Comparison of ENCODE assay signal across 8 cellular contexts in the genomic region with DNA sequence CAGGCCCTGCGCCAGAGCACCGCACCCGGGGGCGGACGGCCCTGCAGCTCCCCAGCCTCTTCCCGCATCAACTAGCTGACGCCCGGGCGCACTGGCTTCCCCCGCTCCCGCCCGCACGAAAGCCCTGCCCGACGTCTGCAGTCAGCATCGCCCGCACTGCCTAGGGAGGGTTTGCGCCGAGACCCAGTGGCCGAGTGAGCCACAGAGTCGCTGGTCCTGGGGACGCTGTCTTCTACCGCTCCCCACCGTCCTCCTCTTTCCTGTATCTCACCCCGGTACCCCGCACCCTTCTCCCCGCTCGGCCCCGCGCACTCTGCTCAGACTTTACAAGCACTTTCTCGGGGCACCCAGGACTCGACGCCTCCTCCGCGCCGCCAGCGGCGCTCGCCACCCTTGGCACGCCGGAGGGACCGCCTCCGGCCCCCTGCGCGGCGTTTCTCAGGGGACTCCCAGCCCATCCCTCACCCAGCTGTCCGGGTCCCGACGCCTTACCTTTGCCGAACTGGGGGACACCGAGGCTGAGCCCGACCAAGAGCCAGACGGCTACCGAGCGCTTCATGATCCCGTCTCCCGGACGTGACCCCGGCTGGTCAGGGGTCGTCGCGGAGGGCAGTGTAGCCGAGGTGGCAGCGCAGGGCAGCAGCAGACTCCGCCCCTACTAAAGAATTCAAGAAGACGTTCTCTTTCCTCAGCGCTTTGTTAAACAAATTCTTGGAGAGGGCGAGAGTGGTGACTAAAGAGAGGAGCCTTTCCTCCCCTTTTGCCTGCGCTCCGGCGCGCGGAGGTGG. TPM values are rescaled to one million over a fixed set of nuclear protein-coding genes. Genes with fewer than 3 reads are reported as not detected.
DNase-seq lines count a peak whose midpoint lies in the region; ATAC-seq, FAIRE-seq and TF ChIP-seq lines count a peak whose summit lies in the region.

No MANE protein-coding gene starts in this region.

- H3K4me1 Mint-ChIP-seq in stimulated activated effector memory CD8-positive, alpha-beta T cell treated with anti-CD3 and anti-CD28 coated beads, Interleukin-12 subunit alpha, Interleukin-12 subunit beta, amount 100 ng/mL, for 72 hours: no peaks in the 10 kb centered on the region
- peaks cover 4% of the 10 kb centered on the region for H3K4me1 Mint-ChIP-seq in T-helper 2 cell treated with Interferon-gamma antibody and Interleukin-4, amounts not matched to agents 5 μg/mL and 100 μg/mL, for 36 hours (ENCODE audit: low read depth)

- H3K27me3 ChIP-seq in HUES6 (ENCODE audit: control insufficient read depth, insufficient read depth, low read length) (peaks cover 14% of the 10 kb centered on the region; the same call in 1 of the 2 replicates), keratinocyte (ENCODE audit: control insufficient read depth, extremely low read depth, insufficient read depth, low read length) (peaks cover 34% of the 10 kb centered on the region)

- DNase-seq in A172 (ENCODE audit: low spot score) (peak; percentile 36), caudate nucleus (lab: John Stamatoyannopoulos, UW) (peak in 48 of 61 donors; percentile 9 to 78 (median 59)), keratinocyte (ENCODE audit: low read depth, low spot score) (no peak)
- DNase-seq in stimulated activated effector memory CD8-positive, alpha-beta T cell treated with anti-CD3 and anti-CD28 coated beads, Interleukin-12 subunit alpha, Interleukin-12 subunit beta, amount 100 ng/mL, for 72 hours (ENCODE audit: low spot score in 2 of 2): no peak
- DNase-seq in activated T-cell treated with anti-CD3 and anti-CD28 coated beads, Interleukin-2, amount 50 U/mL, for 1 hour: no peak
- DNase-seq in T-helper 2 cell treated with Interferon-gamma antibody and Interleukin-4, amounts not matched to agents 5 μg/mL and 100 μg/mL, for 36 hours (ENCODE audit: low spot score): no peak

- peak overlapping the region; percentile 79 for H3K9ac ChIP-seq in HUES6 (ENCODE audit: low read length)
- peak overlapping the region; percentile 13 for H3K9ac ChIP-seq in keratinocyte (ENCODE audit: control insufficient read depth, extremely low read depth, insufficient read depth, low read length)

- no peak overlapping the region for H3K4me3 Mint-ChIP-seq in stimulated activated effector memory CD8-positive, alpha-beta T cell treated with anti-CD3 and anti-CD28 coated beads, Interleukin-12 subunit alpha, Interleukin-12 subunit beta, amount 100 ng/mL, for 72 hours
- no peak overlapping the region for H3K4me3 Mint-ChIP-seq in T-helper 2 cell treated with Interferon-gamma antibody and Interleukin-4, amounts not matched to agents 5 μg/mL and 100 μg/mL, for 36 hours

- peaks cover 46% of the 10 kb centered on the region for H3K27me3 Mint-ChIP-seq in T-helper 2 cell treated with Interferon-gamma antibody and Interleukin-4, amounts not matched to agents 5 μg/mL and 100 μg/mL, for 36 hours (ENCODE audit: low read depth)

- no peaks in the 10 kb centered on the region for H3K36me3 Mint-ChIP-seq in stimulated activated effector memory CD8-positive, alpha-beta T cell treated with anti-CD3 and anti-CD28 coated beads, Interleukin-12 subunit alpha, Interleukin-12 subunit beta, amount 100 ng/mL, for 72 hours
- H3K36me3 Mint-ChIP-seq in T-helper 2 cell treated with Interferon-gamma antibody and Interleukin-4, amounts not matched to agents 5 μg/mL and 100 μg/mL, for 36 hours (ENCODE audit: low read depth): no peaks in the 10 kb centered on the region

- peaks cover 4% of the 10 kb centered on the region; the same call in 1 of the 2 replicates for H3K4me1 ChIP-seq in HUES6 (ENCODE audit: control insufficient read depth, insufficient read depth, low read length)
- H3K4me1 ChIP-seq in keratinocyte (ENCODE audit: control insufficient read depth, extremely low read depth, insufficient read depth, low read length): peaks cover 20% of the 10 kb centered on the region

- H3K4me3 ChIP-seq in HUES6 (ENCODE audit: low read depth, low read length) (peak overlapping the region; percentile 94), keratinocyte (ENCODE audit: control insufficient read depth in 2 of 3, extremely low read depth in 1 of 3, insufficient read depth in 2 of 3, low read depth in 1 of 3, low read length in 3 of 3) (peak overlapping the region; percentile 31 to 48 (median 41))

- H3K9me3 ChIP-seq in HUES6 (ENCODE audit: control insufficient read depth, insufficient read depth, low read depth, low read length): no peaks in the 10 kb centered on the region
- no peaks in the 10 kb centered on the region for H3K9me3 ChIP-seq in keratinocyte (ENCODE audit: control insufficient read depth, low read depth, low read length)

- TF ChIP-seq CTCF in keratinocyte (optimal IDR thresholded peaks at IDR 0.05 in 1 of 3, IDR thresholded peaks at IDR 0.05 in 1 of 3, conservative IDR thresholded peaks at IDR 0.05 in 1 of 3; ENCODE audit: extremely low read depth in 1 of 3, insufficient read depth in 2 of 3, low read length in 3 of 3): no peak

- no peaks in the 10 kb centered on the region for H4K20me1 ChIP-seq in keratinocyte (ENCODE audit: control insufficient read depth, extremely low read depth, insufficient read depth, low read length)

- H3K4me2 ChIP-seq in keratinocyte (ENCODE audit: control insufficient read depth, extremely low read depth, insufficient read depth, low read depth, low read length): peak overlapping the region; percentile 93

- H3K9me3 Mint-ChIP-seq in stimulated activated effector memory CD8-positive, alpha-beta T cell treated with anti-CD3 and anti-CD28 coated beads, Interleukin-12 subunit alpha, Interleukin-12 subunit beta, amount 100 ng/mL, for 72 hours: peaks cover 2% of the 10 kb centered on the region
- no peaks in the 10 kb centered on the region for H3K9me3 Mint-ChIP-seq in T-helper 2 cell treated with Interferon-gamma antibody and Interleukin-4, amounts not matched to agents 5 μg/mL and 100 μg/mL, for 36 hours

- peaks cover 5% of the 10 kb centered on the region; the same call in 1 of the 2 replicates for H3K36me3 ChIP-seq in HUES6 (ENCODE audit: control insufficient read depth, insufficient read depth, low read length)
- no peaks in the 10 kb centered on the region for H3K36me3 ChIP-seq in keratinocyte (ENCODE audit: control insufficient read depth in 2 of 2, extremely low read depth in 1 of 2, insufficient read depth in 2 of 2, low read length in 2 of 2)

- ATAC-seq in stimulated activated effector memory CD8-positive, alpha-beta T cell treated with anti-CD3 and anti-CD28 coated beads, Interleukin-12 subunit alpha, Interleukin-12 subunit beta, amount 100 ng/mL, for 72 hours: peak; percentile 40
- no peak for ATAC-seq in HG03469 (IDR thresholded peaks at IDR 0.05; ENCODE audit: unreplicated experiment)

- no peaks in the 10 kb centered on the region for H3K79me2 ChIP-seq in keratinocyte (ENCODE audit: control insufficient read depth, insufficient read depth, low read length)

- H2AFZ ChIP-seq in keratinocyte (ENCODE audit: control insufficient read depth, low read length): peak overlapping the region; percentile 78

- FAIRE-seq in keratinocyte (lab: Jason Lieb, UNC): no peak

- no peak overlapping the region for H3K27ac Mint-ChIP-seq in stimulated activated effector memory CD8-positive, alpha-beta T cell treated with anti-CD3 and anti-CD28 coated beads, Interleukin-12 subunit alpha, Interleukin-12 subunit beta, amount 100 ng/mL, for 72 hours
- H3K27ac Mint-ChIP-seq in T-helper 2 cell treated with Interferon-gamma antibody and Interleukin-4, amounts not matched to agents 5 μg/mL and 100 μg/mL, for 36 hours: no peak overlapping the region

- dilution Hi-C loops in keratinocyte (cut with MboI; ENCODE audit: extremely low pct_ligation_motif_present, low sequenced_read_pairs): no loop called here

- no peaks in the 10 kb centered on the region for H3K9me1 ChIP-seq in keratinocyte (ENCODE audit: control insufficient read depth, extremely low read depth, insufficient read depth, low read length)

- H3K27ac ChIP-seq in HUES6 (ENCODE audit: low read depth, low read length): peak overlapping the region; percentile 50; the same call in 1 of the 2 replicates
- H3K27ac ChIP-seq in caudate nucleus (ENCODE audit: low read depth, low read length): peak overlapping the region; percentile 87
- H3K27ac ChIP-seq in keratinocyte (ENCODE audit: control insufficient read depth, insufficient read depth, low read length): no peak overlapping the region

RNA-seq across cellular contexts. Expression of gene EDIL3, which starts 0.7 kb away (rescaled TPM):
- total RNA-seq in A172 (2014; rRNA removed; shearing (Covaris generic)): 56.5 and 75.7 TPM in 2 replicates
- polyA plus RNA-seq in keratinocyte: 0.08 to 0.63 TPM (median 0.34 TPM) in 3 replicates
- polyA plus RNA-seq in keratinocyte (2011; ENCODE audit: low read depth): 0.05 TPM
- 0.13 and 0.39 TPM in 2 replicates for polyA plus RNA-seq in keratinocyte (2011; cell fraction: cytosol; rRNA removed)
- 0.40 and 0.61 TPM in 2 replicates for polyA plus RNA-seq in keratinocyte (2011; cell fraction: nucleus; rRNA removed)
- polyA plus RNA-seq in keratinocyte (2012; ENCODE audit: low replicate concordance): 0.14 and 0.25 TPM in 2 replicates
- polyA minus RNA-seq in keratinocyte: 1.6 TPM in 1 of 3 replicates, not detected in the others
- polyA minus RNA-seq in keratinocyte (2011; cell fraction: cytosol; rRNA and poly(A)+ RNA removed): not detected
- polyA minus RNA-seq in keratinocyte (2011; cell fraction: nucleus; rRNA and poly(A)+ RNA removed): 0.63 and 1.1 TPM in 2 replicates

Comparison
In these comparisons a context has a peak if more than half of its experiments do, and no peak if none do; other contexts are left out.
1. DNase-seq: peak in A172 (single experiment) and caudate nucleus (48 of 61); none in keratinocyte (single experiment), stimulated activated effector memory CD8-positive, alpha-beta T cell treated with anti-CD3 and anti-CD28 coated beads, Interleukin-12 subunit alpha, Interleukin-12 subunit beta, amount 100 ng/mL, for 72 hours (0 of 2), activated T-cell treated with anti-CD3 and anti-CD28 coated beads, Interleukin-2, amount 50 U/mL, for 1 hour (single experiment) and T-helper 2 cell treated with Interferon-gamma antibody and Interleukin-4, amounts not matched to agents 5 μg/mL and 100 μg/mL, for 36 hours (single experiment).